In genomic region chr5:55331321-55331720, GRCh38 we compare ENCODE assay signal across 22 cellular contexts. TPM values are rescaled to one million over a fixed set of nuclear protein-coding genes. Genes with fewer than 3 reads are reported as not detected.
DNase-seq lines count a peak whose midpoint lies in the region; ATAC-seq and TF ChIP-seq lines count a peak whose summit lies in the region.
"Had no signal": no experiment of that assay in that cellular context is flagged by ENCODE, and none has a peak within 500 bp of the region (broad histone marks: within the 10 kb centered on the region; RNA-seq: fewer than 3 reads in every experiment).

No MANE protein-coding gene starts in this region.

- peak overlapping the region; percentile 4 for H2AFZ ChIP-seq in mesenchymal stem cell (ENCODE audit: low read depth, low read length)
- H2AFZ ChIP-seq: GM23248 had no signal

- H3K36me3 Mint-ChIP-seq in activated T-cell treated with anti-CD3 and anti-CD28 coated beads, Interleukin-2, amount 50 U/mL, for 24 hours (ENCODE audit: low read depth), result peaks cover 88% of the 10 kb centered on the region
- H3K36me3 Mint-ChIP-seq in WTC11 (peaks cover 49% of the 10 kb centered on the region), CD14-positive monocyte (peaks cover 57 to 65% of the 10 kb centered on the region in 2 donors), MCF 10A (ENCODE audit: insufficient read depth, unreplicated experiment) (peaks cover 56% of the 10 kb centered on the region)
- peaks cover 40% of the 10 kb centered on the region for H3K36me3 Mint-ChIP-seq in central memory CD8-positive, alpha-beta T cell (ENCODE audit: insufficient read depth)

- no peak overlapping the region for H3K4ac ChIP-seq in mesenchymal stem cell (ENCODE audit: low read depth in 1 of 2, low read length in 2 of 2)

- no peaks in the 10 kb centered on the region for H3K27me3 ChIP-seq in mesenchymal stem cell (ENCODE audit: control insufficient read depth in 1 of 2, insufficient read depth in 1 of 2, low read length in 2 of 2)
- H3K27me3 ChIP-seq: BLaER1 had no signal

- no peak overlapping the region for H3K4me2 ChIP-seq in mesenchymal stem cell (ENCODE audit: low read length, poor library complexity, severe bottlenecking)
- H3K4me2 ChIP-seq: A549, BLaER1 had no signal

- H3K9me3 ChIP-seq in mesenchymal stem cell (ENCODE audit: control insufficient read depth, low read length), result peaks cover 3% of the 10 kb centered on the region
- H3K9me3 ChIP-seq: A549, BLaER1 had no signal

- H3K14ac ChIP-seq in mesenchymal stem cell (ENCODE audit: low read length in 2 of 2), result no peak overlapping the region

- H3K23ac ChIP-seq in mesenchymal stem cell (ENCODE audit: low read length in 2 of 2), result no peak overlapping the region

- DNase-seq in activated T-cell treated with anti-CD3 and anti-CD28 coated beads, Interleukin-2, amount 50 U/mL, for 24 hours, result no peak
- DNase-seq in activated T-cell treated with anti-CD3 and anti-CD28 coated beads for 4 hours (no peak), WTC11 (ENCODE audit: low spot score) (no peak), mesenchymal stem cell (no peak), CD14-positive monocyte (ENCODE audit: low spot score) (no peak), MCF 10A (ENCODE audit: unreplicated experiment) (no peak)
- no peak for DNase-seq in central memory CD8-positive, alpha-beta T cell (ENCODE audit: low spot score in 2 of 2)
- DNase-seq: AML-193; CD8-positive, alpha-beta T cell; DMS 273 treated with DMSO at 0.1 percent for 48 hours; DMS53; DND-41; EL; GM23248; HCEC 1CT had no signal

- no peak overlapping the region for H2BK15ac ChIP-seq in mesenchymal stem cell (ENCODE audit: low read depth, poor library complexity, severe bottlenecking)

- no peak overlapping the region for H4K8ac ChIP-seq in mesenchymal stem cell (ENCODE audit: low read length)

- peaks cover 42% of the 10 kb centered on the region for H3K4me1 Mint-ChIP-seq in activated T-cell treated with anti-CD3 and anti-CD28 coated beads, Interleukin-2, amount 50 U/mL, for 24 hours (ENCODE audit: low read depth)
- H3K4me1 Mint-ChIP-seq in WTC11, result no peaks in the 10 kb centered on the region
- H3K4me1 Mint-ChIP-seq in central memory CD8-positive, alpha-beta T cell, result peaks cover 31% of the 10 kb centered on the region
- H3K4me1 Mint-ChIP-seq in CD14-positive monocyte, result no peaks in the 10 kb centered on the region
- H3K4me1 Mint-ChIP-seq in MCF 10A (ENCODE audit: insufficient read depth, unreplicated experiment), result no peaks in the 10 kb centered on the region

- no peak overlapping the region for H2AK5ac ChIP-seq in mesenchymal stem cell (ENCODE audit: low read length, severe bottlenecking)

- H3K27ac Mint-ChIP-seq in activated T-cell treated with anti-CD3 and anti-CD28 coated beads, Interleukin-2, amount 50 U/mL, for 24 hours, result peak overlapping the region; percentile 69
- 0 out of 2 replicates have a peak overlapping the region, but pooled peaks have one; percentile 46 for H3K27ac Mint-ChIP-seq in WTC11
- H3K27ac Mint-ChIP-seq in central memory CD8-positive, alpha-beta T cell (ENCODE audit: low read depth), result peak overlapping the region; percentile 73
- H3K27ac Mint-ChIP-seq in CD14-positive monocyte, result no peak overlapping the region
- H3K27ac Mint-ChIP-seq in MCF 10A (ENCODE audit: low read depth, unreplicated experiment), result no peak overlapping the region
- H3K27ac Mint-ChIP-seq: CD8-positive, alpha-beta T cell had no signal

- no peak overlapping the region for H4K91ac ChIP-seq in mesenchymal stem cell (ENCODE audit: low read length)

- no peak overlapping the region for H3K18ac ChIP-seq in mesenchymal stem cell (ENCODE audit: low read depth in 1 of 2, low read length in 2 of 2)

- 90% methylated on average over 3 of the region's 3 CpGs for WGBS in mesenchymal stem cell

- CTCF ChIA-PET in WTC11 (lab: Charles Lee) (no interaction called here), MCF 10A (lab: Yijun Ruan, JAX) (interaction anchor here (1.2 kb wide), 1 partner anchor 38 kb away, joined by 6 read pairs; no protein-coding TSS in a partner anchor)

- no peak overlapping the region for H3K27ac ChIP-seq in mesenchymal stem cell (ENCODE audit: low read length, poor library complexity, severe bottlenecking)
- H3K27ac ChIP-seq: 22Rv1, A549, BLaER1, GM23248, HL-60 had no signal

- intact Hi-C loops in CD14-positive monocyte (cut with micrococcal nuclease) (no loop called here), MCF 10A (cut with micrococcal nuclease) (no loop called here)

- no peak overlapping the region for H2BK120ac ChIP-seq in mesenchymal stem cell (ENCODE audit: low read depth, low read length)

- H3K79me1 ChIP-seq in mesenchymal stem cell (replicated peaks; ENCODE audit: low read length, poor library complexity, severe bottlenecking), result peaks cover 11% of the 10 kb centered on the region

- no peak overlapping the region for H2BK5ac ChIP-seq in mesenchymal stem cell (ENCODE audit: low read depth, low read length, poor library complexity, severe bottlenecking)

- BruUV-seq in MCF 10A (replicated peaks; lab: Mats Ljungman, UMichigan), result no TSS peak

- H3K27me3 Mint-ChIP-seq in activated T-cell treated with anti-CD3 and anti-CD28 coated beads, Interleukin-2, amount 50 U/mL, for 24 hours, result no peaks in the 10 kb centered on the region
- H3K27me3 Mint-ChIP-seq in WTC11 (ENCODE audit: low read depth), result no peaks in the 10 kb centered on the region
- no peaks in the 10 kb centered on the region for H3K27me3 Mint-ChIP-seq in central memory CD8-positive, alpha-beta T cell
- no peaks in the 10 kb centered on the region for H3K27me3 Mint-ChIP-seq in CD14-positive monocyte (ENCODE audit: low read depth in 3 of 3)
- H3K27me3 Mint-ChIP-seq in MCF 10A (ENCODE audit: insufficient read depth, unreplicated experiment), result no peaks in the 10 kb centered on the region

- H3K9ac ChIP-seq in mesenchymal stem cell (ENCODE audit: low read length), result no peak overlapping the region
- H3K9ac ChIP-seq: BLaER1, GM23248 had no signal

- no peaks in the 10 kb centered on the region for H3K4me1 ChIP-seq in mesenchymal stem cell (ENCODE audit: control insufficient read depth, insufficient read depth, low read depth, low read length)
- H3K4me1 ChIP-seq: A549 had no signal

- no peaks in the 10 kb centered on the region for H3K9me3 Mint-ChIP-seq in activated T-cell treated with anti-CD3 and anti-CD28 coated beads, Interleukin-2, amount 50 U/mL, for 24 hours
- H3K9me3 Mint-ChIP-seq in WTC11, result no peaks in the 10 kb centered on the region
- H3K9me3 Mint-ChIP-seq in central memory CD8-positive, alpha-beta T cell, result no peaks in the 10 kb centered on the region
- no peaks in the 10 kb centered on the region for H3K9me3 Mint-ChIP-seq in CD14-positive monocyte
- no peaks in the 10 kb centered on the region for H3K9me3 Mint-ChIP-seq in MCF 10A (ENCODE audit: unreplicated experiment)
- H3K9me3 Mint-ChIP-seq: CD8-positive, alpha-beta T cell had no signal

- ATAC-seq in WTC11 (no peak), GM18858 (IDR thresholded peaks at IDR 0.05; ENCODE audit: unreplicated experiment) (no peak)
- ATAC-seq in central memory CD8-positive, alpha-beta T cell (replicated peaks; ENCODE audit: extremely low read depth, poor library complexity, severe bottlenecking), result no peak
- ATAC-seq: A549; CD8-positive, alpha-beta T cell; GM12878; K562 had no signal

- H3K4me3 ChIP-seq in mesenchymal stem cell (ENCODE audit: insufficient read depth in 1 of 2, low read depth in 1 of 2, low read length in 2 of 2), result no peak overlapping the region
- H3K4me3 ChIP-seq: A549, BLaER1, GM12878, GM23248, K562 had no signal

- H2BK12ac ChIP-seq in mesenchymal stem cell (ENCODE audit: low read length in 2 of 2), result no peak overlapping the region

- POLR2A ChIA-PET in WTC11 (lab: Charles Lee) (no interaction called here), MCF 10A (lab: Yijun Ruan, JAX) (interaction anchor here (0.5 kb wide), 1 partner anchor 21 kb away, joined by 3 read pairs; no protein-coding TSS in a partner anchor)

- TF ChIP-seq CTCF in WTC11 (IDR thresholded peaks at IDR 0.05), result no peak
- no peak for TF ChIP-seq CTCF in CD14-positive monocyte (IDR thresholded peaks at IDR 0.05)
- no peak for TF ChIP-seq CTCF in MCF 10A (IDR thresholded peaks at IDR 0.05; ENCODE audit: unreplicated experiment)

- H3K36me3 ChIP-seq in mesenchymal stem cell (ENCODE audit: control insufficient read depth in 1 of 2, insufficient read depth in 2 of 2, low read depth in 1 of 2, low read length in 2 of 2), result peaks cover 5 to 60% of the 10 kb centered on the region in 2 experiments

- H3K4me3 Mint-ChIP-seq in activated T-cell treated with anti-CD3 and anti-CD28 coated beads, Interleukin-2, amount 50 U/mL, for 24 hours, result no peak overlapping the region
- no peak overlapping the region for H3K4me3 Mint-ChIP-seq in WTC11
- no peak overlapping the region for H3K4me3 Mint-ChIP-seq in central memory CD8-positive, alpha-beta T cell
- H3K4me3 Mint-ChIP-seq in CD14-positive monocyte, result no peak overlapping the region
- no peak overlapping the region for H3K4me3 Mint-ChIP-seq in MCF 10A (ENCODE audit: unreplicated experiment)
- H3K4me3 Mint-ChIP-seq: CD8-positive, alpha-beta T cell had no signal

TF ChIP-seq in WTC11, 78 proteins besides CTCF, POLR2A, EP300 and RAD21 (continues in another document):
- TF ChIP-seq ZMAT4 (CRISPR knock-in tag; IDR thresholded peaks at IDR 0.05) (no peak), TEAD4 (CRISPR knock-in tag; IDR thresholded peaks at IDR 0.05) (no peak), SMAD4 (CRISPR knock-in tag; IDR thresholded peaks at IDR 0.05) (no peak), ZNF396 (CRISPR knock-in tag; IDR thresholded peaks at IDR 0.05; ENCODE audit: borderline replicate concordance) (no peak)
- TF ChIP-seq, protein P1, sequence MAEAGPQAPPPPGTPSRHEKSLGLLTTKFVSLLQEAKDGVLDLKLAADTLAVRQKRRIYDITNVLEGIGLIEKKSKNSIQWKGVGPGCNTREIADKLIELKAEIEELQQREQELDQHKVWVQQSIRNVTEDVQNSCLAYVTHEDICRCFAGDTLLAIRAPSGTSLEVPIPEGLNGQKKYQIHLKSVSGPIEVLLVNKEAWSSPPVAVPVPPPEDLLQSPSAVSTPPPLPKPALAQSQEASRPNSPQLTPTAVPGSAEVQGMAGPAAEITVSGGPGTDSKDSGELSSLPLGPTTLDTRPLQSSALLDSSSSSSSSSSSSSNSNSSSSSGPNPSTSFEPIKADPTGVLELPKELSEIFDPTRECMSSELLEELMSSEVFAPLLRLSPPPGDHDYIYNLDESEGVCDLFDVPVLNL (CRISPR knock-in tag; IDR thresholded peaks at IDR 0.05; ENCODE audit: borderline replicate concordance, low read depth), result no peak

RNA-seq across cellular contexts. Expression of gene MTREX, which starts 23.5 kb away (rescaled TPM):
- total RNA-seq in WTC11 (2021), result 107 to 113 TPM (median 110 TPM) in 3 replicates
- polyA plus RNA-seq in mesenchymal stem cell (2013, experiment 1 of 2), result 34.6 TPM
- 36.1 TPM for polyA plus RNA-seq in mesenchymal stem cell (2013, experiment 2 of 2)
- 10 to 100 TPM; 12.2 to 14.4 TPM for polyA plus RNA-seq in CD14-positive monocyte
- 113 and 118 TPM in 2 replicates for total RNA-seq in MCF 10A (2022)

RNA-seq across cellular contexts. Expression of gene DHX29, which starts 23.8 kb away (rescaled TPM):
- total RNA-seq in WTC11 (2021) (24.9 to 29.7 TPM (median 25.7 TPM) in 3 replicates), MCF 10A (2022) (18.1 and 21.8 TPM in 2 replicates)
- polyA plus RNA-seq in mesenchymal stem cell (2013, experiment 1 of 2), result 32.0 TPM
- 33.8 TPM for polyA plus RNA-seq in mesenchymal stem cell (2013, experiment 2 of 2)
- polyA plus RNA-seq in CD14-positive monocyte, result 10 to 100 TPM in 1 of 2 donors, 1 to 10 TPM in 1; 9.7 to 15.9 TPM

Comparison
In these comparisons a context has a peak if more than half of its experiments do, and no peak if none do; other contexts are left out.
1. H3K27ac Mint-ChIP-seq: peak in activated T-cell treated with anti-CD3 and anti-CD28 coated beads, Interleukin-2, amount 50 U/mL, for 24 hours (single experiment), WTC11 (single experiment) and central memory CD8-positive, alpha-beta T cell (single experiment); none in CD14-positive monocyte (0 of 7) and MCF 10A (single experiment).